In genomic region chr11:18013790-18014507, GRCh38 we compare ENCODE assay signal across 2 cellular contexts.
A peak's percentile ranks its signal among the peaks of the same experiment; 100 is the strongest.
TF ChIP-seq lines count a peak whose summit lies in the region.

No MANE protein-coding gene starts in this region.

TF ChIP-seq in IMR-90, 13 proteins besides CTCF, POLR2A, EP300 and RAD21:
- TF ChIP-seq CEBPB (IDR thresholded peaks at IDR 0.05; ENCODE audit: low read depth, low read length) (no peak), NFE2L2 (IDR thresholded peaks at IDR 0.05; ENCODE audit: low read depth, low read length) (no peak), MXI1 (IDR thresholded peaks at IDR 0.05; ENCODE audit: borderline replicate concordance, low read depth, low read length) (no peak), RCOR1 (IDR thresholded peaks at IDR 0.05; ENCODE audit: insufficient replicate concordance, low read length) (no peak), CHD1 (IDR thresholded peaks at IDR 0.05; ENCODE audit: low read depth, low read length) (no peak), MAZ (IDR thresholded peaks at IDR 0.05; ENCODE audit: borderline replicate concordance, low read depth, low read length) (no peak), FOS (IDR thresholded peaks at IDR 0.05; ENCODE audit: low read depth, low read length) (no peak), SMC3 (IDR thresholded peaks at IDR 0.05; ENCODE audit: low read depth, low read length) (no peak), MAFK (IDR thresholded peaks at IDR 0.05; ENCODE audit: low read depth, low read length) (no peak), RFX5 (IDR thresholded peaks at IDR 0.05; ENCODE audit: low read depth, low read length) (no peak), BHLHE40 (IDR thresholded peaks at IDR 0.05; ENCODE audit: low read depth, low read length) (no peak), ELK1 (IDR thresholded peaks at IDR 0.05; ENCODE audit: borderline replicate concordance, low read depth, low read length) (no peak)

TF ChIP-seq in HepG2, 621 proteins besides CTCF, POLR2A, EP300 and RAD21 (continues in another document):
- TF ChIP-seq FLYWCH1 (CRISPR knock-in tag; IDR thresholded peaks at IDR 0.05) (no peak), E2F1 (CRISPR knock-in tag; IDR thresholded peaks at IDR 0.05) (no peak), STAG1 (CRISPR knock-in tag; IDR thresholded peaks at IDR 0.05) (peak; percentile 28; the same call in 1 of the 2 replicates), MXD1 (CRISPR knock-in tag; IDR thresholded peaks at IDR 0.05) (no peak), ZNF839 (CRISPR knock-in tag; IDR thresholded peaks at IDR 0.05; ENCODE audit: borderline replicate concordance) (no peak), ZFP36L1 (CRISPR knock-in tag; IDR thresholded peaks at IDR 0.05) (0 out of 2 replicates have a peak, but pooled peaks have one; percentile 5), HDAC1 (CRISPR knock-in tag; IDR thresholded peaks at IDR 0.05) (no peak), ZNF354B (CRISPR knock-in tag; IDR thresholded peaks at IDR 0.05) (0 out of 2 replicates have a peak, but pooled peaks have one; percentile 11), BCL3 (CRISPR knock-in tag; IDR thresholded peaks at IDR 0.05) (no peak), NBN (conservative IDR thresholded peaks at IDR 0.05) (no peak), ZFP91 (CRISPR knock-in tag; IDR thresholded peaks at IDR 0.05; ENCODE audit: borderline replicate concordance) (0 out of 2 replicates have a peak, but pooled peaks have one; percentile 9), ATF4 (CRISPR knock-in tag; IDR thresholded peaks at IDR 0.05) (no peak), ARID5B (CRISPR knock-in tag; IDR thresholded peaks at IDR 0.05) (no peak), HMGXB4 (CRISPR knock-in tag; IDR thresholded peaks at IDR 0.05; ENCODE audit: borderline replicate concordance in 1 of 2, low read depth in 1 of 2) (peak in 1 of 2 experiments; percentile 4; a peak in 2 of 4 replicates), CREB1 (IDR thresholded peaks at IDR 0.05) (no peak), CREB1 (CRISPR knock-in tag; IDR thresholded peaks at IDR 0.05) (0 out of 2 replicates have a peak, but pooled peaks have one; percentile 22), HDAC2 (CRISPR knock-in tag; IDR thresholded peaks at IDR 0.05) (no peak), ZBTB8A (CRISPR knock-in tag; IDR thresholded peaks at IDR 0.05; ENCODE audit: borderline replicate concordance, low read depth) (peak; percentile 29; the same call in 1 of the 2 replicates), GMEB1 (CRISPR knock-in tag; IDR thresholded peaks at IDR 0.05; ENCODE audit: borderline replicate concordance) (no peak), FUBP1 (CRISPR knock-in tag; IDR thresholded peaks at IDR 0.05; ENCODE audit: borderline replicate concordance) (no peak), SUZ12 (IDR thresholded peaks at IDR 0.05; ENCODE audit: low read depth, low read length) (no peak), SMAD9 (CRISPR knock-in tag; IDR thresholded peaks at IDR 0.05) (no peak), ETS1 (CRISPR knock-in tag; IDR thresholded peaks at IDR 0.05) (no peak), ZNF879 (CRISPR knock-in tag; IDR thresholded peaks at IDR 0.05) (peak; percentile 0; the same call in 1 of the 2 replicates), ZNF770 (CRISPR knock-in tag; IDR thresholded peaks at IDR 0.05) (no peak), ZNF512 (CRISPR knock-in tag; IDR thresholded peaks at IDR 0.05) (no peak), GABPA (IDR thresholded peaks at IDR 0.05; ENCODE audit: low read depth, low read length) (no peak), GABPA (CRISPR knock-in tag; IDR thresholded peaks at IDR 0.05; ENCODE audit: low read depth) (0 out of 2 replicates have a peak, but pooled peaks have one; percentile 23), TBX2 (CRISPR knock-in tag; IDR thresholded peaks at IDR 0.05; ENCODE audit: borderline replicate concordance) (no peak), KLF11 (CRISPR knock-in tag; IDR thresholded peaks at IDR 0.05) (no peak), NCOR1 (IDR thresholded peaks at IDR 0.05; ENCODE audit: borderline replicate concordance, low read length) (no peak)
